In the genomic region with DNA sequence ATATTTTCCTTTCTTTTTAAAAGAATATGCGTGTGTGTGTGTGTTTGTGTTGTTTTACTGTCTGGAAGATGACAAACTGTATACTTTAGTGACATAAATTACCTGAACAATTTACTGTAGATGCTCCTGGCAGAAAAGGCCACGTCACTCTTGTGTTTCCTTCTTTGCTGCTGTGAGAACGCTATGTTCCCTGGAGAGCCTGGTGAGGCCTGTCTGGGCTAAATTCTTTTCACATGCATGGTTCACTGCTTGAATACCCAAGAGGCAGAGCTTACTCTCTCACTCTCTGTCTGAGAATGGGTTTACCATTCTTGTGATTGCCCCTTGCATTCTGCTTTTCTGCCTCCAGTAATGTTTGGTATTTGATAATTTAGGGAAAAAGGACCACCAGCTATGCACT, we compare ENCODE assay signal across 10 cellular contexts.
A peak's percentile ranks its signal among the peaks of the same experiment; 100 is the strongest.
DNase-seq lines count a peak whose midpoint lies in the region; ATAC-seq and TF ChIP-seq lines count a peak whose summit lies in the region.
"Had no signal": no experiment of that assay in that cellular context is flagged by ENCODE, and none has a peak within 500 bp of the region (broad histone marks: within the 10 kb centered on the region; RNA-seq: fewer than 3 reads in every experiment).

No MANE protein-coding gene starts in this region.

- DNase-seq in AG10803 (ENCODE audit: low read depth) (peak; percentile 82), cardiac fibroblast (ENCODE audit: low read depth in 2 of 2) (peak; percentile 88 to 98), lower lobe of right lung (no peak), inferior parietal cortex (ENCODE audit: extremely low spot score) (no peak)
- no peak for DNase-seq in stimulated activated CD4-positive, alpha-beta T cell treated with anti-CD3 and anti-CD28 coated beads, Interleukin-12 subunit alpha, Interleukin-12 subunit beta, amount 100 ng/mL, for 4 hours
- DNase-seq: CD4-positive, CD25-positive, alpha-beta regulatory T cell had no signal

- no peaks in the 10 kb centered on the region for H3K36me3 Mint-ChIP-seq in activated T-helper 17 cell treated with anti-CD3 and anti-CD28 coated beads, Interleukin-2, amount 50 U/mL, for 72 hours (ENCODE audit: low read depth)
- H3K36me3 Mint-ChIP-seq: CD4-positive, CD25-positive, alpha-beta regulatory T cell had no signal

- no peaks in the 10 kb centered on the region for H3K4me1 Mint-ChIP-seq in activated T-helper 17 cell treated with anti-CD3 and anti-CD28 coated beads, Interleukin-2, amount 50 U/mL, for 72 hours
- H3K4me1 Mint-ChIP-seq: CD4-positive, CD25-positive, alpha-beta regulatory T cell had no signal

- ATAC-seq in HG02642 (IDR thresholded peaks at IDR 0.05; ENCODE audit: poor library complexity, unreplicated experiment) (peak; percentile 49), lower lobe of right lung (peak; percentile 90 to 94), GM21717 (IDR thresholded peaks at IDR 0.05; ENCODE audit: unreplicated experiment) (no peak)
- ATAC-seq in activated T-helper 17 cell treated with anti-CD3 and anti-CD28 coated beads, Interleukin-2, amount 50 U/mL, for 72 hours (replicated peaks): no peak

- H3K4me1 ChIP-seq in lower lobe of right lung: peaks cover 7% of the 10 kb centered on the region

- H3K27ac Mint-ChIP-seq in activated T-helper 17 cell treated with anti-CD3 and anti-CD28 coated beads, Interleukin-2, amount 50 U/mL, for 72 hours: no peak overlapping the region
- H3K27ac Mint-ChIP-seq: activated T-helper 1 cell treated with anti-CD3 and anti-CD28 coated beads, Interleukin-12 subunit alpha, Interleukin-12 subunit beta, Interleukin-2, Interleukin-4 antibody, amounts not matched to agents 30 ng/mL and 10 ng/mL and 1 ng/mL, durations not matched to agents 14 hours and 24 hours and 36 hours; CD4-positive, CD25-positive, alpha-beta regulatory T cell had no signal

- H3K27me3 Mint-ChIP-seq in activated T-helper 17 cell treated with anti-CD3 and anti-CD28 coated beads, Interleukin-2, amount 50 U/mL, for 72 hours: peaks cover 11% of the 10 kb centered on the region

- intact Hi-C loops in lower lobe of right lung (cut with DNase I): no loop called here

- H3K27me3 ChIP-seq in lower lobe of right lung (ENCODE audit: low read depth): no peaks in the 10 kb centered on the region

- H3K27ac ChIP-seq in lower lobe of right lung: no peak overlapping the region

- H3K4me3 ChIP-seq in AG10803 (ENCODE audit: low read length): no peak overlapping the region
- H3K4me3 ChIP-seq in cardiac fibroblast (replicated peaks in 1 of 2; ENCODE audit: low read depth in 2 of 2, low read length in 2 of 2): no peak overlapping the region
- H3K4me3 ChIP-seq in lower lobe of right lung: no peak overlapping the region

- H3K9me3 ChIP-seq in lower lobe of right lung: peaks cover 9% of the 10 kb centered on the region

- H3K36me3 ChIP-seq in lower lobe of right lung: no peaks in the 10 kb centered on the region

- no peak overlapping the region for H3K4me3 Mint-ChIP-seq in activated T-helper 17 cell treated with anti-CD3 and anti-CD28 coated beads, Interleukin-2, amount 50 U/mL, for 72 hours
- H3K4me3 Mint-ChIP-seq: activated T-helper 1 cell treated with anti-CD3 and anti-CD28 coated beads, Interleukin-12 subunit alpha, Interleukin-12 subunit beta, Interleukin-2, Interleukin-4 antibody, amounts not matched to agents 30 ng/mL and 10 ng/mL and 1 ng/mL, durations not matched to agents 14 hours and 24 hours and 36 hours; CD4-positive, CD25-positive, alpha-beta regulatory T cell had no signal

- TF ChIP-seq CTCF in AG10803 (conservative IDR thresholded peaks at IDR 0.05; ENCODE audit: low read length): no peak
- no peak for TF ChIP-seq CTCF in cardiac fibroblast (IDR thresholded peaks at IDR 0.05; ENCODE audit: low read depth, low read length)
- no peak for TF ChIP-seq CTCF in lower lobe of right lung (IDR thresholded peaks at IDR 0.05)

- peaks cover 17% of the 10 kb centered on the region for H3K9me3 Mint-ChIP-seq in activated T-helper 17 cell treated with anti-CD3 and anti-CD28 coated beads, Interleukin-2, amount 50 U/mL, for 72 hours
- H3K9me3 Mint-ChIP-seq: activated T-helper 1 cell treated with anti-CD3 and anti-CD28 coated beads, Interleukin-12 subunit alpha, Interleukin-12 subunit beta, Interleukin-2, Interleukin-4 antibody, amounts not matched to agents 30 ng/mL and 10 ng/mL and 1 ng/mL, durations not matched to agents 14 hours and 24 hours and 36 hours had no signal

Comparison
In these comparisons a context has a peak if more than half of its experiments do, and no peak if none do; other contexts are left out.
1. DNase-seq: peak in AG10803 (single experiment) and cardiac fibroblast (2 of 2); none in lower lobe of right lung (single experiment), stimulated activated CD4-positive, alpha-beta T cell treated with anti-CD3 and anti-CD28 coated beads, Interleukin-12 subunit alpha, Interleukin-12 subunit beta, amount 100 ng/mL, for 4 hours (single experiment) and inferior parietal cortex (single experiment).
2. ATAC-seq: peak in HG02642 (single experiment) and lower lobe of right lung (2 of 2); none in GM21717 (single experiment) and activated T-helper 17 cell treated with anti-CD3 and anti-CD28 coated beads, Interleukin-2, amount 50 U/mL, for 72 hours (single experiment).